ENCODE assay signal across 1 cellular context in the genomic region with DNA sequence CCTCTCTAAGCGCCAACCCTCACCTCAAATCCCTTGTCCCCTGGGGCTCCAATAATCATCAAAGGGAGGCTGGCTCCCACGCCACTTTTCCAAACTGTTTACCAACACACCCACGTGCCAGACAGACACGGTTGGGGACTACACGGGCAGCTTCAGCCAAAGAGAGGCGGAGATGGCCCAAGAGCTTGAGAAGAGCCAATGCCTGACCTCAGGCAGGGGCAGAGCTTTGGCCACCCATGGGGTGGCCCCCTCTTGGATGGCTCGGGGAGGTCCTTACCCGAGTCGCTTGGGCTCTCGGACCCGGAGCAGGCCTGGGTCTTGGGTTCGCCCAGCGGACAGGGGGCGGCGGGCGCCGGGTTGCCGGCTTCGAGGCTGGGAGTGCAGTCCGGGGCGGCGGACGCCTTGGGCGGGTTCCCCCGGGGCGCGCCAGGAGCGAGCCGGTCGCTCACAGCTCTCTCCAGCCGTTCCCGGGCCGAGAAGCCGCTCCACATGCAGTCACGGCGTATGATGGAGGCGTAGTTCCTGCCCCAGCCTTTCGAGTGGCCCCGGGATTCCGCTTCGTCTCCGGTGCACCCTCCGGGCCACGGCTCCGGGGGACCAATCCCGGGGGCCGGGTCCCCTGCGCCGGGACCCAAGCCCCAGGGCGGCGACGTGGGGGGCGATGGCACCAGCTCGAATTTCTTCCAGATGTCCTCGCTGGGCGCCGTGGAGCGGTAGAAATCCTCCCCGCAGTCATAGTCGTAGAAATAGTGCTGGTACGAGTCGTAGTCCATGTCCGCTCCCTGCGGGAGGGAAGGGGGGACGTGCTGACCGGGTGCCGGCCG.
TF ChIP-seq lines count a peak whose summit lies in the region.

No MANE protein-coding gene starts in this region.

TF ChIP-seq in K562, 482 proteins besides CTCF, POLR2A, EP300 and RAD21 (continued from another document and continues in another):
- TF ChIP-seq ZNF277 (CRISPR knock-in tag; IDR thresholded peaks at IDR 0.05; ENCODE audit: borderline replicate concordance) (no peak), CCNT2 (IDR thresholded peaks at IDR 0.05; ENCODE audit: borderline replicate concordance, extremely low read depth, insufficient read length, low read depth, low read length) (no peak), NFRKB (IDR thresholded peaks at IDR 0.05; ENCODE audit: low read depth) (0 out of 2 replicates have a peak, but pooled peaks have one; percentile 37), TFE3 (CRISPR knock-in tag; IDR thresholded peaks at IDR 0.05) (no peak), KDM2B (CRISPR knock-in tag; IDR thresholded peaks at IDR 0.05) (0 out of 2 replicates have a peak, but pooled peaks have one; percentile 38), BRCA1 (IDR thresholded peaks at IDR 0.05) (no peak), BRCA1 (CRISPR knock-in tag; IDR thresholded peaks at IDR 0.05) (no peak), SIRT6 (IDR thresholded peaks at IDR 0.05; ENCODE audit: low read depth, low read length) (no peak), CSDE1 (IDR thresholded peaks at IDR 0.05) (no peak), MAZ (CRISPR knock-in tag; conservative IDR thresholded peaks at IDR 0.05 in 1 of 2, IDR thresholded peaks at IDR 0.05 in 1 of 2) (peak in 1 of 2 experiments; percentile 12; a peak in 1 of 4 replicates), TAF9B (IDR thresholded peaks at IDR 0.05; ENCODE audit: partially characterized antibody) (no peak), SOX6 (IDR thresholded peaks at IDR 0.05) (no peak), PRMT5 (CRISPR knock-in tag; IDR thresholded peaks at IDR 0.05) (no peak), SMC3 (conservative IDR thresholded peaks at IDR 0.05; ENCODE audit: insufficient read depth, low read depth, low read length) (no peak), NFATC3 (IDR thresholded peaks at IDR 0.05) (no peak), ARID2 (IDR thresholded peaks at IDR 0.05) (no peak), SETDB1 (IDR thresholded peaks at IDR 0.05; ENCODE audit: low read length) (no peak), DNMT1 (IDR thresholded peaks at IDR 0.05) (no peak), ZNF507 (tag; conservative IDR thresholded peaks at IDR 0.05) (no peak), BHLHE40 (IDR thresholded peaks at IDR 0.05; ENCODE audit: low read length) (peak; percentile 54; the same call in 1 of the 2 replicates), RB1 (IDR thresholded peaks at IDR 0.05; ENCODE audit: low read depth) (peak; percentile 35; the same call in 1 of the 2 replicates), NCOR1 (IDR thresholded peaks at IDR 0.05) (no peak), ELK3 (CRISPR knock-in tag; IDR thresholded peaks at IDR 0.05) (no peak), STAT6 (CRISPR knock-in tag; IDR thresholded peaks at IDR 0.05) (no peak), NR3C1 (CRISPR knock-in tag; IDR thresholded peaks at IDR 0.05) (no peak), NEUROD1 (IDR thresholded peaks at IDR 0.05; ENCODE audit: borderline replicate concordance, low read depth, low read length, partially characterized antibody) (no peak), FOXK2 (conservative IDR thresholded peaks at IDR 0.05 in 1 of 2, IDR thresholded peaks at IDR 0.05 in 1 of 2; ENCODE audit: low read depth in 2 of 2) (peak; percentile 79 to 85), TEAD2 (tag; IDR thresholded peaks at IDR 0.05) (no peak), MCM5 (IDR thresholded peaks at IDR 0.05; ENCODE audit: low read depth) (no peak), ZNF445 (CRISPR knock-in tag; IDR thresholded peaks at IDR 0.05; ENCODE audit: low read depth) (no peak), E2F3 (CRISPR knock-in tag; IDR thresholded peaks at IDR 0.05) (no peak), SNAPC5 (CRISPR knock-in tag; IDR thresholded peaks at IDR 0.05) (no peak), CREBBP (IDR thresholded peaks at IDR 0.05; ENCODE audit: low read depth, low read length) (no peak), BRF1 (IDR thresholded peaks at IDR 0.05; ENCODE audit: borderline replicate concordance, extremely low read depth, insufficient read length) (no peak), ETV6 (IDR thresholded peaks at IDR 0.05; ENCODE audit: borderline replicate concordance in 1 of 2, low read depth in 2 of 2, low read length in 1 of 2) (no peak), ETV6 (CRISPR knock-in tag; IDR thresholded peaks at IDR 0.05; ENCODE audit: borderline replicate concordance) (no peak), ZNF174 (CRISPR knock-in tag; IDR thresholded peaks at IDR 0.05) (no peak), XRCC5 (IDR thresholded peaks at IDR 0.05; ENCODE audit: low read depth, low read length) (0 out of 2 replicates have a peak, but pooled peaks have one; percentile 3), IRF9 (tag; IDR thresholded peaks at IDR 0.05) (no peak), ZNF589 (CRISPR knock-in tag; IDR thresholded peaks at IDR 0.05; ENCODE audit: low read depth) (no peak), ASH1L (IDR thresholded peaks at IDR 0.05; ENCODE audit: borderline replicate concordance, low read depth, partially characterized antibody) (no peak)
- TF ChIP-seq, protein P1, sequence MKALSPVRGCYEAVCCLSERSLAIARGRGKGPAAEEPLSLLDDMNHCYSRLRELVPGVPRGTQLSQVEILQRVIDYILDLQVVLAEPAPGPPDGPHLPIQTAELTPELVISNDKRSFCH (CRISPR knock-in tag; IDR thresholded peaks at IDR 0.05), result no peak
- TF ChIP-seq, protein P1 (tag; IDR thresholded peaks at IDR 0.05), result no peak
- TF ChIP-seq, protein P2, sequence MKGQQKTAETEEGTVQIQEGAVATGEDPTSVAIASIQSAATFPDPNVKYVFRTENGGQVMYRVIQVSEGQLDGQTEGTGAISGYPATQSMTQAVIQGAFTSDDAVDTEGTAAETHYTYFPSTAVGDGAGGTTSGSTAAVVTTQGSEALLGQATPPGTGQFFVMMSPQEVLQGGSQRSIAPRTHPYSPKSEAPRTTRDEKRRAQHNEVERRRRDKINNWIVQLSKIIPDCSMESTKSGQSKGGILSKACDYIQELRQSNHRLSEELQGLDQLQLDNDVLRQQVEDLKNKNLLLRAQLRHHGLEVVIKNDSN (CRISPR knock-in tag; IDR thresholded peaks at IDR 0.05), result peak; percentile 47; the same call in 1 of the 2 replicates
- TF ChIP-seq, protein P3, sequence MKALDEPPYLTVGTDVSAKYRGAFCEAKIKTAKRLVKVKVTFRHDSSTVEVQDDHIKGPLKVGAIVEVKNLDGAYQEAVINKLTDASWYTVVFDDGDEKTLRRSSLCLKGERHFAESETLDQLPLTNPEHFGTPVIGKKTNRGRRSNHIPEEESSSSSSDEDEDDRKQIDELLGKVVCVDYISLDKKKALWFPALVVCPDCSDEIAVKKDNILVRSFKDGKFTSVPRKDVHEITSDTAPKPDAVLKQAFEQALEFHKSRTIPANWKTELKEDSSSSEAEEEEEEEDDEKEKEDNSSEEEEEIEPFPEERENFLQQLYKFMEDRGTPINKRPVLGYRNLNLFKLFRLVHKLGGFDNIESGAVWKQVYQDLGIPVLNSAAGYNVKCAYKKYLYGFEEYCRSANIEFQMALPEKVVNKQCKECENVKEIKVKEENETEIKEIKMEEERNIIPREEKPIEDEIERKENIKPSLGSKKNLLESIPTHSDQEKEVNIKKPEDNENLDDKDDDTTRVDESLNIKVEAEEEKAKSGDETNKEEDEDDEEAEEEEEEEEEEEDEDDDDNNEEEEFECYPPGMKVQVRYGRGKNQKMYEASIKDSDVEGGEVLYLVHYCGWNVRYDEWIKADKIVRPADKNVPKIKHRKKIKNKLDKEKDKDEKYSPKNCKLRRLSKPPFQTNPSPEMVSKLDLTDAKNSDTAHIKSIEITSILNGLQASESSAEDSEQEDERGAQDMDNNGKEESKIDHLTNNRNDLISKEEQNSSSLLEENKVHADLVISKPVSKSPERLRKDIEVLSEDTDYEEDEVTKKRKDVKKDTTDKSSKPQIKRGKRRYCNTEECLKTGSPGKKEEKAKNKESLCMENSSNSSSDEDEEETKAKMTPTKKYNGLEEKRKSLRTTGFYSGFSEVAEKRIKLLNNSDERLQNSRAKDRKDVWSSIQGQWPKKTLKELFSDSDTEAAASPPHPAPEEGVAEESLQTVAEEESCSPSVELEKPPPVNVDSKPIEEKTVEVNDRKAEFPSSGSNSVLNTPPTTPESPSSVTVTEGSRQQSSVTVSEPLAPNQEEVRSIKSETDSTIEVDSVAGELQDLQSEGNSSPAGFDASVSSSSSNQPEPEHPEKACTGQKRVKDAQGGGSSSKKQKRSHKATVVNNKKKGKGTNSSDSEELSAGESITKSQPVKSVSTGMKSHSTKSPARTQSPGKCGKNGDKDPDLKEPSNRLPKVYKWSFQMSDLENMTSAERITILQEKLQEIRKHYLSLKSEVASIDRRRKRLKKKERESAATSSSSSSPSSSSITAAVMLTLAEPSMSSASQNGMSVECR (CRISPR knock-in tag; IDR thresholded peaks at IDR 0.05), result peak; percentile 73
